Comparison of ENCODE assay signal across 16 cellular contexts in genomic region chr6:41519748-41520699, GRCh38. TPM values are rescaled to one million over a fixed set of nuclear protein-coding genes. Genes with fewer than 3 reads are reported as not detected.
A peak's percentile ranks its signal among the peaks of the same experiment; 100 is the strongest.
DNase-seq lines count a peak whose midpoint lies in the region; ATAC-seq and TF ChIP-seq lines count a peak whose summit lies in the region.
"Had no signal": no experiment of that assay in that cellular context is flagged by ENCODE, and none has a peak within 500 bp of the region (broad histone marks: within the 10 kb centered on the region; RNA-seq: fewer than 3 reads in every experiment).

No MANE protein-coding gene starts in this region.

- no peak for TF ChIP-seq CTCF in Caco-2 (IDR thresholded peaks at IDR 0.05; ENCODE audit: insufficient read depth in 1 of 2, low read depth in 1 of 2, low read length in 1 of 2, severe bottlenecking in 1 of 2, unreplicated experiment in 1 of 2)

- CTCF ChIA-PET in Caco-2 (lab: Charles Lee) = interaction anchor here (0.7 to 1.7 kb wide), 10 partner anchors 11 to 162 kb away, joined by 3 to 10 read pairs (median 4); no protein-coding TSS in a partner anchor

- H3K36me3 ChIP-seq in Caco-2 (ENCODE audit: control insufficient read depth, insufficient read depth, low read length) (no peaks in the 10 kb centered on the region; the same call in 1 of the 2 replicates), neuron (ENCODE audit: insufficient read depth, low read length) (no peaks in the 10 kb centered on the region)
- H3K36me3 ChIP-seq: uterus had no signal

- DNase-seq in Caco-2 (peak; percentile 97 to 98), NCI-H510A treated with DMSO at 0.1 percent for 48 hours (lab: John Stamatoyannopoulos, UW) (peak; percentile 81), iPS-NIHi7 (ENCODE audit: extremely low spot score) (peak; percentile 46), NCI-H446 (lab: John Stamatoyannopoulos, UW) (no peak), 8988T (no peak)
- DNase-seq: activated CD4-positive, CD25-positive, alpha-beta regulatory T cell treated with anti-CD3 and anti-CD28 coated beads, Interleukin-2, amount 50 U/mL, for 72 hours; activated naive CD4-positive, alpha-beta T cell; CD8-positive, alpha-beta memory T cell; NCI-H345; SHP77 treated with DMSO at 0.1 percent for 48 hours; stimulated activated naive CD4-positive, alpha-beta T cell treated with Interleukin-2 at 50 U/mL for 16 hours; T-helper 2 cell; uterus had no signal

- H3K27me3 Mint-ChIP-seq in Caco-2 (ENCODE audit: insufficient read depth, unreplicated experiment) = no peaks in the 10 kb centered on the region

- no peaks in the 10 kb centered on the region for H3K9me3 Mint-ChIP-seq in Caco-2 (ENCODE audit: unreplicated experiment)
- H3K9me3 Mint-ChIP-seq: CD8-positive, alpha-beta memory T cell had no signal

- peaks cover 72% of the 10 kb centered on the region for H3K4me1 Mint-ChIP-seq in Caco-2 (ENCODE audit: low read depth, unreplicated experiment)

- TSS peak; percentile 75 for BruUV-seq in Caco-2 (replicated peaks; lab: Mats Ljungman, UMichigan)

- no peaks in the 10 kb centered on the region for H3K9me3 ChIP-seq in Caco-2
- H3K9me3 ChIP-seq in neuron (ENCODE audit: low read length) = no peaks in the 10 kb centered on the region
- H3K9me3 ChIP-seq: uterus had no signal

- H2AFZ ChIP-seq in neuron (ENCODE audit: low read depth, low read length) = peak overlapping the region; percentile 28

- peaks cover 65% of the 10 kb centered on the region for H3K4me1 ChIP-seq in Caco-2
- H3K4me1 ChIP-seq in neuron (ENCODE audit: insufficient read depth, low read length) = peaks cover 26% of the 10 kb centered on the region

- no peak overlapping the region for H3K4me3 ChIP-seq in Caco-2 (ENCODE audit: low read depth, low read length)
- H3K4me3 ChIP-seq in neuron (ENCODE audit: low read length) = no peak overlapping the region
- H3K4me3 ChIP-seq: uterus had no signal

- peaks cover 24% of the 10 kb centered on the region for H3K36me3 Mint-ChIP-seq in Caco-2 (ENCODE audit: insufficient read depth, unreplicated experiment)
- H3K36me3 Mint-ChIP-seq: CD8-positive, alpha-beta memory T cell had no signal

- ATAC-seq in GM19351 (IDR thresholded peaks at IDR 0.05; ENCODE audit: unreplicated experiment) (no peak), GM21381 (IDR thresholded peaks at IDR 0.05; ENCODE audit: unreplicated experiment) (no peak)

- H3K4me3 Mint-ChIP-seq in Caco-2 (ENCODE audit: unreplicated experiment) = peak overlapping the region; percentile 69
- H3K4me3 Mint-ChIP-seq: CD8-positive, alpha-beta memory T cell had no signal

- POLR2A ChIA-PET in Caco-2 (lab: Charles Lee) = interaction anchor here (0.5 to 1.6 kb wide), 7 partner anchors 17 to 447 kb away, joined by 3 to 4 read pairs (median 4); partner anchors contain the start of genes NFYA and OARD1

- intact Hi-C loops in Caco-2 (cut with micrococcal nuclease; ENCODE audit: unreplicated experiment) = loop anchor here (1.0 kb wide), 6 partner anchors 16 to 65 kb away; no protein-coding TSS in a partner anchor

- peak overlapping the region; percentile 95 for H3K27ac Mint-ChIP-seq in Caco-2 (ENCODE audit: unreplicated experiment)

- no peaks in the 10 kb centered on the region for H3K27me3 ChIP-seq in Caco-2 (replicated peaks; ENCODE audit: control insufficient read depth, insufficient read depth, low read length)
- H3K27me3 ChIP-seq in neuron (ENCODE audit: insufficient read depth, low read length) = no peaks in the 10 kb centered on the region
- H3K27me3 ChIP-seq: uterus had no signal

RNA-seq across cellular contexts. Expression of gene FOXP4, which starts 26.2 kb away (rescaled TPM):
- 108 and 117 TPM in 2 replicates for total RNA-seq in Caco-2 (2022)

Comparison
In these comparisons a context has a peak if more than half of its experiments do, and no peak if none do; other contexts are left out.
1. DNase-seq: peak in Caco-2 (2 of 2), NCI-H510A treated with DMSO at 0.1 percent for 48 hours (single experiment) and iPS-NIHi7 (single experiment); none in NCI-H446 (0 of 2) and 8988T (single experiment).